In the genomic region with DNA sequence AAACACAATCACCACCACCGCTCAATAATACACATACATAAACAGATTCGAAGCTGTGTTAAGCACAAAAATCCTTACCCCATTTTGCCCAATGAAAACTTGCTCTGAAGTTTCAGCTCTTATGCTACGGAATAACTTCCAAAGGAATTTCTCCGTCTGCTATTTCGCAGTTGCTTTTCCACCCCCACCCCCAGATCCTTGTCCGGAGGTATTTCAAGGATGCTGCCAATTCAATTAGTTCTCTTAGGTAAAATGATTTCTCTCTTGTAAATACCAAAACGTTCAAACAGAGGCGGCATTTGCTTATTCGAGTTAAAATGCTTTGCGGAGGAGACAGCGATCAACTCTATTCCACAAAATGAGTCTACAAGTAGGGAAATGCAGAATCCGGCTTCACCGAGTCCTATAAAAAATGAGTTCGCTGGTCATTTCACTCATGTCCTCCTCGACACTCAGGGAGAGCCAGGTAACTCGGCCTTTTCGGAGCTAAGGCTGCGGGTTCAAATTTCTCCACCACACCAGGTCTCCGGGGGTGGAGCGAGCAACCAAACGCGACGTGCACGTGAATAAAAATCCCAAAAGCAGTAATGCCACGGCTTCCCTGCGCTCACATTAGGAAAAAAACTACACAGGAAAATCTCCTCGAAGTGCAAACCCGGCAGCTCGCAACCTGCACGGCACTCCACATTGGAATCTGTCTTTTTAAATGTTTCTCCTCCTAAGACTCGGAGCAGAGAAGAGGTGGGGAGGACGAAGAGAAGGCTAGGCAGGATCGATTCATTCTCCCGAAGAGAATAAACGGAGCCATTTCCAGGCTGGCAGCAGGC, we compare ENCODE assay signal across 8 cellular contexts.
A peak's percentile ranks its signal among the peaks of the same experiment; 100 is the strongest.
DNase-seq lines count a peak whose midpoint lies in the region; ATAC-seq and TF ChIP-seq lines count a peak whose summit lies in the region.

No MANE protein-coding gene starts in this region.

- H3K9me3 ChIP-seq in iPS-18a (ENCODE audit: control insufficient read depth, low read depth, low read length) = no peaks in the 10 kb centered on the region

- no peaks in the 10 kb centered on the region for H3K36me3 ChIP-seq in iPS-18a (ENCODE audit: control insufficient read depth, low read depth, low read length)

- H3K4me3 ChIP-seq in LNCaP clone FGC (ENCODE audit: low read depth, low read length) (peak overlapping the region; percentile 69), iPS-18a (ENCODE audit: low read length) (peak overlapping the region; percentile 75)

- peaks cover 13% of the 10 kb centered on the region for H3K27me3 ChIP-seq in iPS-18a (ENCODE audit: control insufficient read depth, insufficient read depth, low read length)

- peak overlapping the region; percentile 61 for H3K27ac ChIP-seq in iPS-18a (ENCODE audit: low read length)

- ATAC-seq in HG02870 (IDR thresholded peaks at IDR 0.05; ENCODE audit: unreplicated experiment) = no peak
- no peak for ATAC-seq in GM21390 (IDR thresholded peaks at IDR 0.05; ENCODE audit: unreplicated experiment)

- peaks cover 24% of the 10 kb centered on the region for H3K4me1 ChIP-seq in iPS-18a (ENCODE audit: control insufficient read depth, low read depth, low read length)

- no peak for TF ChIP-seq CTCF in LNCaP clone FGC (IDR thresholded peaks at IDR 0.05; ENCODE audit: control insufficient read depth, extremely low read depth, insufficient read depth)

- peak overlapping the region; percentile 83 for H3K9ac ChIP-seq in iPS-18a (ENCODE audit: low read length)

- DNase-seq in SHP77 (lab: John Stamatoyannopoulos, UW) (peak; percentile 25 to 27), SHP77 treated with DMSO at 0.1 percent for 48 hours (lab: John Stamatoyannopoulos, UW) (no peak), LNCaP clone FGC (ENCODE audit: low read depth) (no peak), amniotic epithelial cell (ENCODE audit: low read depth) (peak; percentile 43)
- DNase-seq in stimulated activated CD8-positive, alpha-beta memory T cell treated with anti-CD3 and anti-CD28 coated beads, Interleukin-4, amount 100 ng/mL, for 48 hours = peak; percentile 26

Comparison
In these comparisons a context has a peak if more than half of its experiments do, and no peak if none do; other contexts are left out.
1. DNase-seq: peak in SHP77 (2 of 2), amniotic epithelial cell (single experiment) and stimulated activated CD8-positive, alpha-beta memory T cell treated with anti-CD3 and anti-CD28 coated beads, Interleukin-4, amount 100 ng/mL, for 48 hours (single experiment); none in SHP77 treated with DMSO at 0.1 percent for 48 hours (single experiment) and LNCaP clone FGC (single experiment).